ENCODE assay signal across 8 cellular contexts in genomic region chr11:49526240-49526829, GRCh38.
A peak's percentile ranks its signal among the peaks of the same experiment; 100 is the strongest.
DNase-seq lines count a peak whose midpoint lies in the region; ATAC-seq, FAIRE-seq and TF ChIP-seq lines count a peak whose summit lies in the region.
"Not testable (repeated sequence)": the region's sequence is repeated elsewhere in the genome, so short reads cannot be mapped to it uniquely, and the experiment has no call there.

No MANE protein-coding gene starts in this region.

- dilution Hi-C loops in keratinocyte (cut with MboI; ENCODE audit: extremely low pct_ligation_motif_present, low sequenced_read_pairs), result not testable (repeated sequence)

- not testable (repeated sequence) for H3K9me3 ChIP-seq in keratinocyte (ENCODE audit: control insufficient read depth, low read depth, low read length); small intestine (ENCODE audit: control insufficient read depth, low read depth)

- TF ChIP-seq CTCF in LNCaP clone FGC (IDR thresholded peaks at IDR 0.05; ENCODE audit: control insufficient read depth, extremely low read depth, insufficient read depth) (peak; percentile 65), keratinocyte (optimal IDR thresholded peaks at IDR 0.05 in 1 of 3, IDR thresholded peaks at IDR 0.05 in 1 of 3, conservative IDR thresholded peaks at IDR 0.05 in 1 of 3; ENCODE audit: extremely low read depth in 1 of 3, insufficient read depth in 2 of 3, low read length in 3 of 3) (peak in 2 of 3 experiments; percentile 44 to 60)

- not testable (repeated sequence) for H3K4me3 ChIP-seq in LNCaP clone FGC (ENCODE audit: low read depth, low read length); keratinocyte (ENCODE audit: control insufficient read depth in 2 of 3, extremely low read depth in 1 of 3, insufficient read depth in 2 of 3, low read depth in 1 of 3, low read length in 3 of 3); small intestine (ENCODE audit: low read depth in 1 of 2, low read length in 2 of 2)

- H3K27me3 ChIP-seq in keratinocyte (ENCODE audit: control insufficient read depth, extremely low read depth, insufficient read depth, low read length); small intestine (ENCODE audit: control insufficient read depth in 2 of 2, insufficient read depth in 2 of 2, low read length in 2 of 2): not testable (repeated sequence)

- not testable (repeated sequence) for H3K9ac ChIP-seq in keratinocyte (ENCODE audit: control insufficient read depth, extremely low read depth, insufficient read depth, low read length)

- H3K9me1 ChIP-seq in keratinocyte (ENCODE audit: control insufficient read depth, extremely low read depth, insufficient read depth, low read length), result not testable (repeated sequence)

- H4K20me1 ChIP-seq in keratinocyte (ENCODE audit: control insufficient read depth, extremely low read depth, insufficient read depth, low read length), result not testable (repeated sequence)

- ATAC-seq in GM19023 (IDR thresholded peaks at IDR 0.05; ENCODE audit: unreplicated experiment) (peak; percentile 82), HG02840 (IDR thresholded peaks at IDR 0.05; ENCODE audit: low FRiP score, unreplicated experiment) (peak; percentile 77)

- FAIRE-seq in keratinocyte (lab: Jason Lieb, UNC), result peak; percentile 93
- not testable (repeated sequence) for FAIRE-seq in small intestine (lab: Jason Lieb, UNC)

- DNase-seq in COLO668 (lab: John Stamatoyannopoulos, UW; ENCODE audit: unreplicated experiment) (peak; percentile 2), LNCaP clone FGC (ENCODE audit: low read depth) (peak; percentile 19), SKM-1 treated with dmso at 0.1 percent for 144 hours (lab: John Stamatoyannopoulos, UW; ENCODE audit: unreplicated experiment) (peak; percentile 1), ecto neural progenitor cell (ENCODE audit: low spot score) (peak; percentile 38), keratinocyte (ENCODE audit: low read depth, low spot score) (peak; percentile 1), small intestine (peak; percentile 12)

- not testable (repeated sequence) for H3K4me1 ChIP-seq in keratinocyte (ENCODE audit: control insufficient read depth, extremely low read depth, insufficient read depth, low read length); small intestine (ENCODE audit: control insufficient read depth in 2 of 2, insufficient read depth in 1 of 2, low read depth in 1 of 2, low read length in 1 of 2)

- not testable (repeated sequence) for H3K4me2 ChIP-seq in keratinocyte (ENCODE audit: control insufficient read depth, extremely low read depth, insufficient read depth, low read depth, low read length)

- not testable (repeated sequence) for H3K36me3 ChIP-seq in keratinocyte (ENCODE audit: control insufficient read depth in 2 of 2, extremely low read depth in 1 of 2, insufficient read depth in 2 of 2, low read length in 2 of 2); small intestine (ENCODE audit: control insufficient read depth in 2 of 2, insufficient read depth in 2 of 2, low read length in 2 of 2)

- not testable (repeated sequence) for H3K27ac ChIP-seq in keratinocyte (ENCODE audit: control insufficient read depth, insufficient read depth, low read length); small intestine (ENCODE audit: low read depth in 1 of 2, low read length in 1 of 2)

- not testable (repeated sequence) for H2AFZ ChIP-seq in keratinocyte (ENCODE audit: control insufficient read depth, low read length)

- not testable (repeated sequence) for H3K79me2 ChIP-seq in keratinocyte (ENCODE audit: control insufficient read depth, insufficient read depth, low read length)

- WGBS in small intestine, 3 donors, result 8 to 17% (median 15%) methylated on average over 1 of the region's 1 CpG
